In the genomic region with DNA sequence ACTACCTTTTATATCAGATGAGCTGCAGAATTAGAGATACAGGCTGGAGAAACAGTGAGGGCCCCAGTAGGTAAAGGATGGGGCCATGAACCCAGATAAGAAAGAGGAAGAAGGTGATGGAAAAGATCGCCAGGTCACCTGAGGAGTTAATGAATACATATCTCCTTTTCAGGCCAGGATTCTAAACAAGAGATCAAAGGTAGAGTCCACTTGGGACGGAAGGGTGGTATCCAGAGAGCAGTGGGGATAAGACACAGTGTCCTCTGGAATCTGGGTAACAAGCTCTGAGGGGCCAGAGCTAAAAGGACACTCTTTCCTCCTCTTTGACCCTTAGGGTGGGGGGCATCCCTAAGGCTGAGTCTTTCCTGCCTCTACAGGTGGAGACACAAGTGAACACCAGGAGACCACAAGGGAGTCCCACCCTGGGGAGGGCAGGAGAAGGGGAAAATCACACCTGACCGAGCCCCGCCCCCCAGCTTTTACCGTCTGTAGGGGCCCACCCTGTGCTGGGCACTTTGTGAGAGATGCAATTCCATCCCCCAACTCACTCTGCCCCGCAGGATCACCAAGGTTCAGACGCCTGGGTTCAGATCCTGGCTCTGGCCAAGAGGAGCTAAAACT, we compare ENCODE assay signal across 1 cellular context.
TF ChIP-seq lines count a peak whose summit lies in the region.

No MANE protein-coding gene starts in this region.

TF ChIP-seq in HepG2, 621 proteins besides CTCF, POLR2A, EP300 and RAD21 (continued from another document and continues in another):
- TF ChIP-seq, protein P1, sequence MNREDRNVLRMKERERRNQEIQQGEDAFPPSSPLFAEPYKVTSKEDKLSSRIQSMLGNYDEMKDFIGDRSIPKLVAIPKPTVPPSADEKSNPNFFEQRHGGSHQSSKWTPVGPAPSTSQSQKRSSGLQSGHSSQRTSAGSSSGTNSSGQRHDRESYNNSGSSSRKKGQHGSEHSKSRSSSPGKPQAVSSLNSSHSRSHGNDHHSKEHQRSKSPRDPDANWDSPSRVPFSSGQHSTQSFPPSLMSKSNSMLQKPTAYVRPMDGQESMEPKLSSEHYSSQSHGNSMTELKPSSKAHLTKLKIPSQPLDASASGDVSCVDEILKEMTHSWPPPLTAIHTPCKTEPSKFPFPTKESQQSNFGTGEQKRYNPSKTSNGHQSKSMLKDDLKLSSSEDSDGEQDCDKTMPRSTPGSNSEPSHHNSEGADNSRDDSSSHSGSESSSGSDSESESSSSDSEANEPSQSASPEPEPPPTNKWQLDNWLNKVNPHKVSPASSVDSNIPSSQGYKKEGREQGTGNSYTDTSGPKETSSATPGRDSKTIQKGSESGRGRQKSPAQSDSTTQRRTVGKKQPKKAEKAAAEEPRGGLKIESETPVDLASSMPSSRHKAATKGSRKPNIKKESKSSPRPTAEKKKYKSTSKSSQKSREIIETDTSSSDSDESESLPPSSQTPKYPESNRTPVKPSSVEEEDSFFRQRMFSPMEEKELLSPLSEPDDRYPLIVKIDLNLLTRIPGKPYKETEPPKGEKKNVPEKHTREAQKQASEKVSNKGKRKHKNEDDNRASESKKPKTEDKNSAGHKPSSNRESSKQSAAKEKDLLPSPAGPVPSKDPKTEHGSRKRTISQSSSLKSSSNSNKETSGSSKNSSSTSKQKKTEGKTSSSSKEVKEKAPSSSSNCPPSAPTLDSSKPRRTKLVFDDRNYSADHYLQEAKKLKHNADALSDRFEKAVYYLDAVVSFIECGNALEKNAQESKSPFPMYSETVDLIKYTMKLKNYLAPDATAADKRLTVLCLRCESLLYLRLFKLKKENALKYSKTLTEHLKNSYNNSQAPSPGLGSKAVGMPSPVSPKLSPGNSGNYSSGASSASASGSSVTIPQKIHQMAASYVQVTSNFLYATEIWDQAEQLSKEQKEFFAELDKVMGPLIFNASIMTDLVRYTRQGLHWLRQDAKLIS (CRISPR knock-in tag; IDR thresholded peaks at IDR 0.05), result no peak
- TF ChIP-seq MTA3 (CRISPR knock-in tag; IDR thresholded peaks at IDR 0.05) (no peak), ZBTB38 (CRISPR knock-in tag; IDR thresholded peaks at IDR 0.05) (no peak), SRY (CRISPR knock-in tag; IDR thresholded peaks at IDR 0.05) (no peak), SNAPC2 (CRISPR knock-in tag; IDR thresholded peaks at IDR 0.05) (no peak), ATRX (CRISPR knock-in tag; IDR thresholded peaks at IDR 0.05; ENCODE audit: borderline replicate concordance) (no peak), PITX1 (CRISPR knock-in tag; IDR thresholded peaks at IDR 0.05) (peak; percentile 35; the same call in 1 of the 2 replicates), DR1 (CRISPR knock-in tag; IDR thresholded peaks at IDR 0.05) (no peak), ZNF790 (CRISPR knock-in tag; IDR thresholded peaks at IDR 0.05; ENCODE audit: borderline replicate concordance) (no peak), HOXA3 (CRISPR knock-in tag; IDR thresholded peaks at IDR 0.05) (peak; percentile 37; the same call in 1 of the 2 replicates), MAZ (IDR thresholded peaks at IDR 0.05; ENCODE audit: borderline replicate concordance, low read depth, low read length) (no peak), MAZ (CRISPR knock-in tag; IDR thresholded peaks at IDR 0.05; ENCODE audit: low read depth) (no peak), ARNT (IDR thresholded peaks at IDR 0.05) (no peak), ZNF607 (CRISPR knock-in tag; IDR thresholded peaks at IDR 0.05; ENCODE audit: borderline replicate concordance) (no peak), JDP2 (CRISPR knock-in tag; IDR thresholded peaks at IDR 0.05; ENCODE audit: borderline replicate concordance) (no peak), ZNF12 (CRISPR knock-in tag; IDR thresholded peaks at IDR 0.05) (no peak), HOXA5 (CRISPR knock-in tag; IDR thresholded peaks at IDR 0.05) (no peak), POGZ (CRISPR knock-in tag; IDR thresholded peaks at IDR 0.05) (0 out of 2 replicates have a peak, but pooled peaks have one; percentile 43), GTF2F1 (IDR thresholded peaks at IDR 0.05; ENCODE audit: low read length) (no peak), MAFG (CRISPR knock-in tag; IDR thresholded peaks at IDR 0.05) (no peak)
- TF ChIP-seq, protein P2, sequence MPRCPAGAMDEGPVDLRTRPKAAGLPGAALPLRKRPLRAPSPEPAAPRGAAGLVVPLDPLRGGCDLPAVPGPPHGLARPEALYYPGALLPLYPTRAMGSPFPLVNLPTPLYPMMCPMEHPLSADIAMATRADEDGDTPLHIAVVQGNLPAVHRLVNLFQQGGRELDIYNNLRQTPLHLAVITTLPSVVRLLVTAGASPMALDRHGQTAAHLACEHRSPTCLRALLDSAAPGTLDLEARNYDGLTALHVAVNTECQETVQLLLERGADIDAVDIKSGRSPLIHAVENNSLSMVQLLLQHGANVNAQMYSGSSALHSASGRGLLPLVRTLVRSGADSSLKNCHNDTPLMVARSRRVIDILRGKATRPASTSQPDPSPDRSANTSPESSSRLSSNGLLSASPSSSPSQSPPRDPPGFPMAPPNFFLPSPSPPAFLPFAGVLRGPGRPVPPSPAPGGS (CRISPR knock-in tag; IDR thresholded peaks at IDR 0.05), result no peak
- TF ChIP-seq, protein P3, sequence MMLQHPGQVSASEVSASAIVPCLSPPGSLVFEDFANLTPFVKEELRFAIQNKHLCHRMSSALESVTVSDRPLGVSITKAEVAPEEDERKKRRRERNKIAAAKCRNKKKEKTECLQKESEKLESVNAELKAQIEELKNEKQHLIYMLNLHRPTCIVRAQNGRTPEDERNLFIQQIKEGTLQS (CRISPR knock-in tag; IDR thresholded peaks at IDR 0.05), result no peak
- TF ChIP-seq, protein P4, sequence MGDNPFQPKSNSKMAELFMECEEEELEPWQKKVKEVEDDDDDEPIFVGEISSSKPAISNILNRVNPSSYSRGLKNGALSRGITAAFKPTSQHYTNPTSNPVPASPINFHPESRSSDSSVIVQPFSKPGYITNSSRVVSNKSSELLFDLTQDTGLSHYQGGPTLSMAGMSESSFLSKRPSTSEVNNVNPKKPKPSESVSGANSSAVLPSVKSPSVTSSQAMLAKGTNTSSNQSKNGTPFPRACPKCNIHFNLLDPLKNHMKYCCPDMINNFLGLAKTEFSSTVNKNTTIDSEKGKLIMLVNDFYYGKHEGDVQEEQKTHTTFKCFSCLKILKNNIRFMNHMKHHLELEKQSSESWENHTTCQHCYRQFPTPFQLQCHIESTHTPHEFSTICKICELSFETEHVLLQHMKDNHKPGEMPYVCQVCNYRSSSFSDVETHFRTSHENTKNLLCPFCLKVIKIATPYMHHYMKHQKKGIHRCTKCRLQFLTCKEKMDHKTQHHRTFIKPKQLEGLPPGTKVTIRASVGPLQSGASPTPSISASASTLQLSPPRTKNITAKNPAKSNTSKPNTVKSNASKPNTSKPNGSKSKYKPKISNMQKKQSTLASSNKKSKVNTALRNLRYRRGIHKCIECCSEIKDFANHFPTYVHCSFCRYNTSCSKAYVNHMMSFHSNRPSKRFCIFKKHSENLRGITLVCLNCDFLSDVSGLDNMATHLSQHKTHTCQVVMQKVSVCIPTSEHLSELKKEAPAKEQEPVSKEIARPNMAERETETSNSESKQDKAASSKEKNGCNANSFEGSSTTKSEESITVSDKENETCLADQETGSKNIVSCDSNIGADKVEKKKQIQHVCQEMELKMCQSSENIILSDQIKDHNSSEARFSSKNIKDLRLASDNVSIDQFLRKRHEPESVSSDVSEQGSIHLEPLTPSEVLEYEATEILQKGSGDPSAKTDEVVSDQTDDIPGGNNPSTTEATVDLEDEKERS (CRISPR knock-in tag; IDR thresholded peaks at IDR 0.05), result no peak
- TF ChIP-seq, protein P5, sequence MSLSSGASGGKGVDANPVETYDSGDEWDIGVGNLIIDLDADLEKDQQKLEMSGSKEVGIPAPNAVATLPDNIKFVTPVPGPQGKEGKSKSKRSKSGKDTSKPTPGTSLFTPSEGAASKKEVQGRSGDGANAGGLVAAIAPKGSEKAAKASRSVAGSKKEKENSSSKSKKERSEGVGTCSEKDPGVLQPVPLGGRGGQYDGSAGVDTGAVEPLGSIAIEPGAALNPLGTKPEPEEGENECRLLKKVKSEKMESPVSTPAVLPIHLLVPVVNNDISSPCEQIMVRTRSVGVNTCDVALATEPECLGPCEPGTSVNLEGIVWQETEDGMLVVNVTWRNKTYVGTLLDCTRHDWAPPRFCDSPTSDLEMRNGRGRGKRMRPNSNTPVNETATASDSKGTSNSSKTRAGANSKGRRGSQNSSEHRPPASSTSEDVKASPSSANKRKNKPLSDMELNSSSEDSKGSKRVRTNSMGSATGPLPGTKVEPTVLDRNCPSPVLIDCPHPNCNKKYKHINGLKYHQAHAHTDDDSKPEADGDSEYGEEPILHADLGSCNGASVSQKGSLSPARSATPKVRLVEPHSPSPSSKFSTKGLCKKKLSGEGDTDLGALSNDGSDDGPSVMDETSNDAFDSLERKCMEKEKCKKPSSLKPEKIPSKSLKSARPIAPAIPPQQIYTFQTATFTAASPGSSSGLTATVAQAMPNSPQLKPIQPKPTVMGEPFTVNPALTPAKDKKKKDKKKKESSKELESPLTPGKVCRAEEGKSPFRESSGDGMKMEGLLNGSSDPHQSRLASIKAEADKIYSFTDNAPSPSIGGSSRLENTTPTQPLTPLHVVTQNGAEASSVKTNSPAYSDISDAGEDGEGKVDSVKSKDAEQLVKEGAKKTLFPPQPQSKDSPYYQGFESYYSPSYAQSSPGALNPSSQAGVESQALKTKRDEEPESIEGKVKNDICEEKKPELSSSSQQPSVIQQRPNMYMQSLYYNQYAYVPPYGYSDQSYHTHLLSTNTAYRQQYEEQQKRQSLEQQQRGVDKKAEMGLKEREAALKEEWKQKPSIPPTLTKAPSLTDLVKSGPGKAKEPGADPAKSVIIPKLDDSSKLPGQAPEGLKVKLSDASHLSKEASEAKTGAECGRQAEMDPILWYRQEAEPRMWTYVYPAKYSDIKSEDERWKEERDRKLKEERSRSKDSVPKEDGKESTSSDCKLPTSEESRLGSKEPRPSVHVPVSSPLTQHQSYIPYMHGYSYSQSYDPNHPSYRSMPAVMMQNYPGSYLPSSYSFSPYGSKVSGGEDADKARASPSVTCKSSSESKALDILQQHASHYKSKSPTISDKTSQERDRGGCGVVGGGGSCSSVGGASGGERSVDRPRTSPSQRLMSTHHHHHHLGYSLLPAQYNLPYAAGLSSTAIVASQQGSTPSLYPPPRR (CRISPR knock-in tag; IDR thresholded peaks at IDR 0.05; ENCODE audit: borderline replicate concordance), result peak; percentile 60; the same call in 1 of the 2 replicates
- TF ChIP-seq, protein P6, sequence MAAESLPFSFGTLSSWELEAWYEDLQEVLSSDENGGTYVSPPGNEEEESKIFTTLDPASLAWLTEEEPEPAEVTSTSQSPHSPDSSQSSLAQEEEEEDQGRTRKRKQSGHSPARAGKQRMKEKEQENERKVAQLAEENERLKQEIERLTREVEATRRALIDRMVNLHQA (CRISPR knock-in tag; IDR thresholded peaks at IDR 0.05), result no peak
- TF ChIP-seq, protein P7, sequence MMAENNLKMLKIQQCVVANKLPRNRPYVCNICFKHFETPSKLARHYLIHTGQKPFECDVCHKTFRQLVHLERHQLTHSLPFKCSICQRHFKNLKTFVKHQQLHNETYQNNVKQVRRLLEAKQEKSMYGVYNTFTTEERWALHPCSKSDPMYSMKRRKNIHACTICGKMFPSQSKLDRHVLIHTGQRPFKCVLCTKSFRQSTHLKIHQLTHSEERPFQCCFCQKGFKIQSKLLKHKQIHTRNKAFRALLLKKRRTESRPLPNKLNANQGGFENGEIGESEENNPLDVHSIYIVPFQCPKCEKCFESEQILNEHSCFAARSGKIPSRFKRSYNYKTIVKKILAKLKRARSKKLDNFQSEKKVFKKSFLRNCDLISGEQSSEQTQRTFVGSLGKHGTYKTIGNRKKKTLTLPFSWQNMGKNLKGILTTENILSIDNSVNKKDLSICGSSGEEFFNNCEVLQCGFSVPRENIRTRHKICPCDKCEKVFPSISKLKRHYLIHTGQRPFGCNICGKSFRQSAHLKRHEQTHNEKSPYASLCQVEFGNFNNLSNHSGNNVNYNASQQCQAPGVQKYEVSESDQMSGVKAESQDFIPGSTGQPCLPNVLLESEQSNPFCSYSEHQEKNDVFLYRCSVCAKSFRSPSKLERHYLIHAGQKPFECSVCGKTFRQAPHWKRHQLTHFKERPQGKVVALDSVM (CRISPR knock-in tag; IDR thresholded peaks at IDR 0.05), result no peak
- TF ChIP-seq, protein P8, sequence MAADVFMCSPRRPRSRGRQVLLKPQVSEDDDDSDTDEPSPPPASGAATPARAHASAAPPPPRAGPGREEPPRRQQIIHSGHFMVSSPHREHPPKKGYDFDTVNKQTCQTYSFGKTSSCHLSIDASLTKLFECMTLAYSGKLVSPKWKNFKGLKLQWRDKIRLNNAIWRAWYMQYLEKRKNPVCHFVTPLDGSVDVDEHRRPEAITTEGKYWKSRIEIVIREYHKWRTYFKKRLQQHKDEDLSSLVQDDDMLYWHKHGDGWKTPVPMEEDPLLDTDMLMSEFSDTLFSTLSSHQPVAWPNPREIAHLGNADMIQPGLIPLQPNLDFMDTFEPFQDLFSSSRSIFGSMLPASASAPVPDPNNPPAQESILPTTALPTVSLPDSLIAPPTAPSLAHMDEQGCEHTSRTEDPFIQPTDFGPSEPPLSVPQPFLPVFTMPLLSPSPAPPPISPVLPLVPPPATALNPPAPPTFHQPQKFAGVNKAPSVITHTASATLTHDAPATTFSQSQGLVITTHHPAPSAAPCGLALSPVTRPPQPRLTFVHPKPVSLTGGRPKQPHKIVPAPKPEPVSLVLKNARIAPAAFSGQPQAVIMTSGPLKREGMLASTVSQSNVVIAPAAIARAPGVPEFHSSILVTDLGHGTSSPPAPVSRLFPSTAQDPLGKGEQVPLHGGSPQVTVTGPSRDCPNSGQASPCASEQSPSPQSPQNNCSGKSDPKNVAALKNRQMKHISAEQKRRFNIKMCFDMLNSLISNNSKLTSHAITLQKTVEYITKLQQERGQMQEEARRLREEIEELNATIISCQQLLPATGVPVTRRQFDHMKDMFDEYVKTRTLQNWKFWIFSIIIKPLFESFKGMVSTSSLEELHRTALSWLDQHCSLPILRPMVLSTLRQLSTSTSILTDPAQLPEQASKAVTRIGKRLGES (CRISPR knock-in tag; IDR thresholded peaks at IDR 0.05; ENCODE audit: borderline replicate concordance), result no peak
- TF ChIP-seq, protein P9, sequence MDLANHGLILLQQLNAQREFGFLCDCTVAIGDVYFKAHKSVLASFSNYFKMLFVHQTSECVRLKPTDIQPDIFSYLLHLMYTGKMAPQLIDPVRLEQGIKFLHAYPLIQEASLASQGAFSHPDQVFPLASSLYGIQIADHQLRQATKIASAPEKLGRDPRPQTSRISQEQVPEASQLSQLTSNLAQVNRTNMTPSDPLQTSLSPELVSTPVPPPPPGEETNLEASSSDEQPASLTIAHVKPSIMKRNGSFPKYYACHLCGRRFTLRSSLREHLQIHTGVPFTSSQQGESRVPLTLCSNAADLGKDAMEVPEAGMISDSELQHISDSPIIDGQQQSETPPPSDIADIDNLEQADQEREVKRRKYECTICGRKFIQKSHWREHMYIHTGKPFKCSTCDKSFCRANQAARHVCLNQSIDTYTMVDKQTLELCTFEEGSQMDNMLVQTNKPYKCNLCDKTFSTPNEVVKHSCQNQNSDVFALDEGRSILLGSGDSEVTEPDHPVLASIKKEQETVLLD (CRISPR knock-in tag; IDR thresholded peaks at IDR 0.05; ENCODE audit: low read depth), result no peak
- TF ChIP-seq, protein P10, sequence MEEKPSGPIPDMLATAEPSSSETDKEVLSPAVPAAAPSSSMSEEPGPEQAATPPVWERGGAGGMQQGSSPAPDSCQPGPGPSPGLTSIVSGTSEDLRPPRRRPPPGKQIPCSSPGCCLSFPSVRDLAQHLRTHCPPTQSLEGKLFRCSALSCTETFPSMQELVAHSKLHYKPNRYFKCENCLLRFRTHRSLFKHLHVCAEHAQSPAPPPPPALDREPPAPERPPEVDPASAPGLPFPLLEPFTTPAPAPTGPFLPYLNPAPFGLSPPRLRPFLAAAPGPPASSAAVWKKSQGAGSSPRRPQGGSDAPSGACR (CRISPR knock-in tag; IDR thresholded peaks at IDR 0.05), result no peak
- TF ChIP-seq, protein P11, sequence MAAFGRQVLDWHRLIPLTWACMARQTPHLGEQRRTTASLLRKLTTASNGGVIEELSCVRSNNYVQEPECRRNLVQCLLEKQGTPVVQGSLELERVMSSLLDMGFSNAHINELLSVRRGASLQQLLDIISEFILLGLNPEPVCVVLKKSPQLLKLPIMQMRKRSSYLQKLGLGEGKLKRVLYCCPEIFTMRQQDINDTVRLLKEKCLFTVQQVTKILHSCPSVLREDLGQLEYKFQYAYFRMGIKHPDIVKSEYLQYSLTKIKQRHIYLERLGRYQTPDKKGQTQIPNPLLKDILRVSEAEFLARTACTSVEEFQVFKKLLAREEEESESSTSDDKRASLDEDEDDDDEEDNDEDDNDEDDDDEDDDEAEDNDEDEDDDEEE (CRISPR knock-in tag; IDR thresholded peaks at IDR 0.05), result no peak
